Comparison of ENCODE assay signal across 10 cellular contexts in the genomic region with DNA sequence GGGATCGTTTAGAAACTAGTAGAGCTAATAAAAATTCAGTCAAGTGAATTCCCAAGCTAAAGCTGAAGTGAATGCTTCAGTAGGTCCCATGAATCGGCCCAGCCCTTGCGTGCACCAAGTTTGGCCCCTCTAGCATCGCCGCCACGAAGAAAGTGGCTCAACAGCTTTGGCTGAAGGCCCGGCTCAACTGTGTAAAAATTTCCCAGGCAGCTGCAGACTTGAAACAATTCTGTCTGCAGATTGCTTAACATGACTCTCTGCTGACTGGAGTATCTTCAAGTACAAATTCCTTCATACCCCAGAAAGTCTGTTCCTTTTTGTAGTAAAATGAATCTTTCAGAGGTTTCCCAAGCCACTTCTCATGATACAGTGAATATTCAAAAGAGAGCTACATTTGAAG. TPM values are rescaled to one million over a fixed set of nuclear protein-coding genes. Genes with fewer than 3 reads are reported as not detected.
DNase-seq lines count a peak whose midpoint lies in the region; TF ChIP-seq lines count a peak whose summit lies in the region.
"Had no signal": no experiment of that assay in that cellular context is flagged by ENCODE, and none has a peak within 500 bp of the region (broad histone marks: within the 10 kb centered on the region; RNA-seq: fewer than 3 reads in every experiment).

No MANE protein-coding gene starts in this region.

- H3K9me3 ChIP-seq in Peyer's patch (no peaks in the 10 kb centered on the region), transverse colon (no peaks in the 10 kb centered on the region)
- H3K9me3 ChIP-seq: breast epithelium had no signal

- intact Hi-C loops in transverse colon (cut with DNase I; ENCODE audit: low total_unique reads), result no loop called here

- no peaks in the 10 kb centered on the region for H3K27me3 ChIP-seq in Peyer's patch
- no peaks in the 10 kb centered on the region for H3K27me3 ChIP-seq in transverse colon
- H3K27me3 ChIP-seq: breast epithelium had no signal

- in situ Hi-C loops in transverse colon (cut with MboI; ENCODE audit: low pct_ligation_motif_present in 1 of 4, low pct_unique_long_range_greater_than_20kb in 1 of 4, low sequenced_read_pairs in 3 of 4), result no loop called here

- TF ChIP-seq POLR2A in Peyer's patch (IDR thresholded peaks at IDR 0.05), result no peak
- TF ChIP-seq POLR2A in transverse colon (IDR thresholded peaks at IDR 0.05), result no peak

- no peaks in the 10 kb centered on the region for H3K36me3 ChIP-seq in Peyer's patch
- no peaks in the 10 kb centered on the region for H3K36me3 ChIP-seq in transverse colon
- H3K36me3 ChIP-seq: breast epithelium had no signal

- TF ChIP-seq CTCF in Peyer's patch (IDR thresholded peaks at IDR 0.05) (no peak), fibroblast of pulmonary artery (IDR thresholded peaks at IDR 0.05; ENCODE audit: low read length, missing control alignments) (no peak), mesothelial cell of epicardium (IDR thresholded peaks at IDR 0.05; ENCODE audit: unreplicated experiment) (no peak), transverse colon (IDR thresholded peaks at IDR 0.05) (no peak)

- H3K4me1 ChIP-seq in Peyer's patch (no peaks in the 10 kb centered on the region), transverse colon (peaks cover 0 to 10% (median 0%) of the 10 kb centered on the region in 4 donors)
- H3K4me1 ChIP-seq: breast epithelium had no signal

- no peak for TF ChIP-seq EP300 in transverse colon (IDR thresholded peaks at IDR 0.05; ENCODE audit: low read depth)

- WGBS in transverse colon (ENCODE audit: low coverage in 1 of 2), 2 donors, result 65% methylated on average over 2 to 7 of the region's 7 CpGs

- H3K27me3 Mint-ChIP-seq in mesothelial cell of epicardium (ENCODE audit: low read depth), result no peaks in the 10 kb centered on the region

- DNase-seq in Peyer's patch, result peak in 2 of 3 donors; percentile 52 to 55
- peak; percentile 96 for DNase-seq in fibroblast of pulmonary artery (ENCODE audit: low read depth)
- peak; percentile 23 to 40 for DNase-seq in mesothelial cell of epicardium (ENCODE audit: low spot score in 2 of 2, unreplicated experiment in 2 of 2)
- peak; percentile 31 for DNase-seq in transverse colon
- DNase-seq in T-helper 9 cell, result no peak
- no peak for DNase-seq in stimulated activated naive CD4-positive, alpha-beta T cell (lab: John Stamatoyannopoulos, UW)
- no peak for DNase-seq in cerebellum (ENCODE audit: low spot score)
- no peak for DNase-seq in NCI-H1436 (lab: John Stamatoyannopoulos, UW)

- peaks cover 4% of the 10 kb centered on the region for H3K4me1 Mint-ChIP-seq in mesothelial cell of epicardium

- H3K4me3 Mint-ChIP-seq in mesothelial cell of epicardium, result no peak overlapping the region

- H3K27ac ChIP-seq in Peyer's patch, result peak overlapping the region in 1 of 4 donors; percentile 7
- H3K27ac ChIP-seq in transverse colon, result peak overlapping the region in 3 of 4 donors; percentile 17 to 24 (median 19)
- H3K27ac ChIP-seq: breast epithelium, KMS-11 had no signal

- H3K36me3 Mint-ChIP-seq in mesothelial cell of epicardium, result no peaks in the 10 kb centered on the region

- H3K27ac Mint-ChIP-seq in mesothelial cell of epicardium, result peak overlapping the region; percentile 53

- H3K9me3 Mint-ChIP-seq in mesothelial cell of epicardium, result no peaks in the 10 kb centered on the region

- H3K4me3 ChIP-seq in Peyer's patch (no peak overlapping the region), fibroblast of pulmonary artery (replicated peaks; ENCODE audit: low read depth, low read length) (no peak overlapping the region), transverse colon (no peak overlapping the region)
- H3K4me3 ChIP-seq: breast epithelium had no signal

RNA-seq across cellular contexts. Expression of a gene that starts 32.7 kb away (rescaled TPM):
- total RNA-seq in Peyer's patch (10 to 100 TPM; 22.9 to 98.2 (median 44.9) TPM), mesothelial cell of epicardium (38.7 to 42.2 TPM (median 40.6 TPM) in 3 replicates), transverse colon (10 to 100 TPM; 22.4 to 72.4 (median 29.9) TPM), cerebellum (82.8 TPM)

Comparison
In these comparisons a context has a peak if more than half of its experiments do, and no peak if none do; other contexts are left out.
1. DNase-seq: peak in Peyer's patch (2 of 3), fibroblast of pulmonary artery (single experiment), mesothelial cell of epicardium (2 of 2) and transverse colon (single experiment); none in T-helper 9 cell (single experiment), stimulated activated naive CD4-positive, alpha-beta T cell (0 of 6), cerebellum (single experiment) and NCI-H1436 (single experiment).